Comparison of ENCODE assay signal across 29 cellular contexts in the genomic region with DNA sequence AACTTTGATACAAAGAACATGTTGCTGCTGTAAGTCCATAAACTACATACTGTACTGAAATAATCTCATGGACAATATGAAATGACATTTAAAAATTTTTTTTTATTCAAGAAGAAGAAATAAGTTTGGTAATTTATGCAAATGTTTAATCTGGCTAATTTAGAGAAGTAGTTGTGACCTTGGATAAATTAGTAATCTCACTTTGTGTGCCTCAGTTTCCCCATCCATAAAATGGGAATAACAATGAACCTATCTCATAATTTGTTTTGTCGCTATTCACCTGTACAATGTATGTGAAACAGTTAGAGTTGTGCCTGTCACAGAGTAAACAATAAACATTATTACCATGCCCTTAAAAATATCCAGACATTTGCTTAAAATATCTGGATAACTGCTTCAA.
"Had no signal": no experiment of that assay in that cellular context is flagged by ENCODE, and none has a peak within 500 bp of the region (broad histone marks: within the 10 kb centered on the region; RNA-seq: fewer than 3 reads in every experiment).

No MANE protein-coding gene starts in this region.

- H3K4me3 Mint-ChIP-seq: stimulated activated effector memory CD8-positive, alpha-beta T cell treated with anti-CD3 and anti-CD28 coated beads, Interleukin-12 subunit alpha, Interleukin-12 subunit beta, amount 100 ng/mL, for 72 hours; stimulated activated memory B cell treated with anti-CD40 and anti-IgM and Interleukin-4, amounts not matched to agents 10 μg/mL and 1 μg/mL and 100 μg/mL, for 72 hours; stimulated activated naive B cell treated with anti-CD40 and anti-IgM and Interleukin-4, amounts not matched to agents 10 μg/mL and 1 μg/mL and 100 μg/mL, for 72 hours; stimulated activated naive CD8-positive, alpha-beta T cell treated with anti-CD3 and anti-CD28 coated beads, Interleukin-15, amount 100 ng/mL, for 72 hours; stimulated activated naive CD8-positive, alpha-beta T cell treated with anti-CD3 and anti-CD28 coated beads, Interleukin-15, Interleukin-2, amounts not matched to agents 100 ng/mL and 50 ng/mL, for 24 hours; type B pancreatic cell had no signal

- H3K36me3 ChIP-seq: stomach, suprapubic skin, thoracic aorta, thyroid gland, tibial artery, tibial nerve, transverse colon, upper lobe of left lung, upper lobe of right lung, uterus, vagina had no signal

- H3K4me1 Mint-ChIP-seq: stimulated activated effector memory CD8-positive, alpha-beta T cell treated with anti-CD3 and anti-CD28 coated beads, Interleukin-12 subunit alpha, Interleukin-12 subunit beta, amount 100 ng/mL, for 72 hours; stimulated activated memory B cell treated with anti-CD40 and anti-IgM and Interleukin-4, amounts not matched to agents 10 μg/mL and 1 μg/mL and 100 μg/mL, for 72 hours; stimulated activated naive B cell treated with anti-CD40 and anti-IgM and Interleukin-4, amounts not matched to agents 10 μg/mL and 1 μg/mL and 100 μg/mL, for 72 hours; stimulated activated naive CD8-positive, alpha-beta T cell treated with anti-CD3 and anti-CD28 coated beads, Interleukin-15, amount 100 ng/mL, for 72 hours had no signal

- H3K27ac ChIP-seq: stomach, suprapubic skin, testis, thyroid gland, tibial artery, tibial nerve, transverse colon, upper lobe of left lung, upper lobe of right lung, uterus, vagina had no signal

- FAIRE-seq: urothelium cell line had no signal

- ATAC-seq: stimulated activated effector memory CD8-positive, alpha-beta T cell treated with anti-CD3 and anti-CD28 coated beads, Interleukin-12 subunit alpha, Interleukin-12 subunit beta, amount 100 ng/mL, for 72 hours; stimulated activated memory B cell treated with anti-CD40 and anti-IgM and Interleukin-4, amounts not matched to agents 10 μg/mL and 1 μg/mL and 100 μg/mL, for 72 hours; stimulated activated naive B cell treated with anti-CD40 and anti-IgM and Interleukin-4, amounts not matched to agents 10 μg/mL and 1 μg/mL and 100 μg/mL, for 72 hours; stimulated activated naive CD8-positive, alpha-beta T cell treated with anti-CD3 and anti-CD28 coated beads, Interleukin-15, amount 100 ng/mL, for 72 hours; stimulated activated naive CD8-positive, alpha-beta T cell treated with anti-CD3 and anti-CD28 coated beads, Interleukin-15, Interleukin-2, amounts not matched to agents 100 U/mL and 50 U/mL, for 24 hours; upper lobe of right lung had no signal

- H3K9me3 ChIP-seq: stomach, suprapubic skin, testis, thoracic aorta, thyroid gland, tibial artery, tibial nerve, transverse colon, upper lobe of left lung, upper lobe of right lung, uterus, vagina had no signal

- H3K27me3 Mint-ChIP-seq: stimulated activated memory B cell treated with anti-CD40 and anti-IgM and Interleukin-4, amounts not matched to agents 10 μg/mL and 1 μg/mL and 100 μg/mL, for 72 hours; stimulated activated naive B cell treated with anti-CD40 and anti-IgM and Interleukin-4, amounts not matched to agents 10 μg/mL and 1 μg/mL and 100 μg/mL, for 72 hours; stimulated activated naive CD8-positive, alpha-beta T cell treated with anti-CD3 and anti-CD28 coated beads, Interleukin-15, amount 100 ng/mL, for 72 hours; stimulated activated naive CD8-positive, alpha-beta T cell treated with anti-CD3 and anti-CD28 coated beads, Interleukin-15, Interleukin-2, amounts not matched to agents 100 ng/mL and 50 ng/mL, for 24 hours; type B pancreatic cell had no signal

- H3K27me3 ChIP-seq: stomach, suprapubic skin, testis, thyroid gland, tibial artery, tibial nerve, transverse colon, upper lobe of left lung, upper lobe of right lung, uterus, vagina had no signal

- H3K36me3 Mint-ChIP-seq: stimulated activated effector memory CD8-positive, alpha-beta T cell treated with anti-CD3 and anti-CD28 coated beads, Interleukin-12 subunit alpha, Interleukin-12 subunit beta, amount 100 ng/mL, for 72 hours; stimulated activated memory B cell treated with anti-CD40 and anti-IgM and Interleukin-4, amounts not matched to agents 10 μg/mL and 1 μg/mL and 100 μg/mL, for 72 hours; stimulated activated naive B cell treated with anti-CD40 and anti-IgM and Interleukin-4, amounts not matched to agents 10 μg/mL and 1 μg/mL and 100 μg/mL, for 72 hours; type B pancreatic cell had no signal

- DNase-seq: stimulated activated CD4-positive, alpha-beta T cell treated with anti-CD3 and anti-CD28 coated beads, Interleukin-2, amount 100 ng/mL, for 48 hours; stimulated activated CD4-positive, alpha-beta T cell treated with anti-CD3 and anti-CD28 coated beads, Interleukin-4, amount 100 ng/mL, for 1 hour; stimulated activated CD4-positive, alpha-beta T cell treated with anti-CD3 and anti-CD28 coated beads, Interleukin-4, amount 100 ng/mL, for 24 hours; stimulated activated CD4-positive, alpha-beta T cell treated with anti-CD3 and anti-CD28 coated beads, Interleukin-4, amount 100 ng/mL, for 4 hours; stimulated activated CD8-positive, alpha-beta memory T cell treated with anti-CD3 and anti-CD28 coated beads, Interleukin-4, amount 100 ng/mL, for 48 hours; stimulated activated naive B cell treated with anti-CD40 and anti-IgM and Interleukin-4, amounts not matched to agents 10 μg/mL and 1 μg/mL and 100 μg/mL, for 72 hours; stimulated activated naive CD4-positive, alpha-beta T cell; stimulated activated naive CD4-positive, alpha-beta T cell treated with Interleukin-2 at 50 U/mL for 16 hours; stimulated activated naive CD8-positive, alpha-beta T cell treated with anti-CD3 and anti-CD28 coated beads, Interleukin-15, amount 100 ng/mL, for 72 hours; stimulated activated naive CD8-positive, alpha-beta T cell treated with anti-CD3 and anti-CD28 coated beads, Interleukin-15, Interleukin-2, amounts not matched to agents 100 U/mL and 50 U/mL, for 24 hours; stomach; substantia nigra; testis; thyroid gland; tibial artery; transverse colon; trophoblast cell; upper lobe of left lung; upper lobe of right lung; uterus had no signal

- H3K27ac Mint-ChIP-seq: stimulated activated effector memory CD8-positive, alpha-beta T cell treated with anti-CD3 and anti-CD28 coated beads, Interleukin-12 subunit alpha, Interleukin-12 subunit beta, amount 100 ng/mL, for 72 hours; stimulated activated memory B cell treated with anti-CD40 and anti-IgM and Interleukin-4, amounts not matched to agents 10 μg/mL and 1 μg/mL and 100 μg/mL, for 72 hours; stimulated activated naive B cell treated with anti-CD40 and anti-IgM and Interleukin-4, amounts not matched to agents 10 μg/mL and 1 μg/mL and 100 μg/mL, for 72 hours; stimulated activated naive CD8-positive, alpha-beta T cell treated with anti-CD3 and anti-CD28 coated beads, Interleukin-15, amount 100 ng/mL, for 72 hours; stimulated activated naive CD8-positive, alpha-beta T cell treated with anti-CD3 and anti-CD28 coated beads, Interleukin-15, Interleukin-2, amounts not matched to agents 100 ng/mL and 50 ng/mL, for 24 hours; type B pancreatic cell had no signal

- H3K4me3 ChIP-seq: stomach, suprapubic skin, testis, thoracic aorta, thyroid gland, tibial artery, tibial nerve, transverse colon, upper lobe of left lung, upper lobe of right lung, uterus, vagina had no signal

- H3K4me1 ChIP-seq: stomach, suprapubic skin, testis, tibial nerve, upper lobe of left lung, uterus, vagina had no signal

- H3K9me3 Mint-ChIP-seq: stimulated activated effector memory CD8-positive, alpha-beta T cell treated with anti-CD3 and anti-CD28 coated beads, Interleukin-12 subunit alpha, Interleukin-12 subunit beta, amount 100 ng/mL, for 72 hours; stimulated activated memory B cell treated with anti-CD40 and anti-IgM and Interleukin-4, amounts not matched to agents 10 μg/mL and 1 μg/mL and 100 μg/mL, for 72 hours; stimulated activated naive B cell treated with anti-CD40 and anti-IgM and Interleukin-4, amounts not matched to agents 10 μg/mL and 1 μg/mL and 100 μg/mL, for 72 hours; stimulated activated naive CD8-positive, alpha-beta T cell treated with anti-CD3 and anti-CD28 coated beads, Interleukin-15, Interleukin-2, amounts not matched to agents 100 ng/mL and 50 ng/mL, for 24 hours had no signal
